ENCODE assay signal across 22 cellular contexts in the genomic region with DNA sequence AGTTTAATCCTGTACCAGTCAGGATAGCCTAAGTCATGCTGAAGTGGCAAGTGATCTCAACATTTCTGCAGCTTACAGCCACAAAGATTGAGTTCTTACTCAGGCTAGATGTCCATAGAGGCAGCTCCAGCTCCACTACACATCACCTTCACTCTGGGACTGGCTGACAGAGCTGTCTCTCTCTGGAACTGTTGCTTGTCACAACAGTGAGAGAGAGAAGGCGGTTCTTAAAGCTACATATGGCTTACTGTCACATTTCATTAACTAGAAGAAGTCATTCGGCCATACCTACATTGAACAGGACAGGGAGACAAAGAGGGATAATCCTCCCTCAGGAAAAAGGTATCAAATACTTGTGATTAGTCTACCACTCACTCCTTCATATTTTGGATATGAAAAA.
"Had no signal": no experiment of that assay in that cellular context is flagged by ENCODE, and none has a peak within 500 bp of the region (broad histone marks: within the 10 kb centered on the region; RNA-seq: fewer than 3 reads in every experiment).

No MANE protein-coding gene starts in this region.

- DNase-seq: effector memory CD4-positive, alpha-beta T cell; foreskin keratinocyte; heart left ventricle; left cardiac atrium; left lung; mesenchymal stem cell; mucosa of descending colon; naive B cell; right cardiac atrium; sigmoid colon; stimulated activated CD4-positive, alpha-beta T cell treated with anti-CD3 and anti-CD28 coated beads, Interleukin-2, amount 100 ng/mL, for 24 hours; stimulated activated CD4-positive, alpha-beta T cell treated with anti-CD3 and anti-CD28 coated beads, Interleukin-4, amount 100 ng/mL, for 24 hours; stimulated activated naive CD8-positive, alpha-beta T cell treated with anti-CD3 and anti-CD28 coated beads, Interleukin-15, Interleukin-2, amounts not matched to agents 100 U/mL and 50 U/mL, for 24 hours; testis; tibial artery had no signal

- H3K27me3 ChIP-seq: esophagus muscularis mucosa, foreskin keratinocyte, gastroesophageal sphincter, heart left ventricle, hepatocyte, left lung, neutrophil, sigmoid colon, testis, tibial artery had no signal

- ATAC-seq: foreskin keratinocyte; gastroesophageal sphincter; heart left ventricle; left cardiac atrium; left lung; mucosa of descending colon; natural killer cell treated with Interleukin-12 subunit alpha and Interleukin-12 subunit beta and Interleukin-15 and Interleukin-18, amount 100 ng/mL, for 72 hours; right cardiac atrium; stimulated activated effector memory CD8-positive, alpha-beta T cell treated with anti-CD3 and anti-CD28 coated beads, Interleukin-12 subunit alpha, Interleukin-12 subunit beta, amount 100 ng/mL, for 72 hours; stimulated activated naive CD8-positive, alpha-beta T cell treated with anti-CD3 and anti-CD28 coated beads, Interleukin-15, Interleukin-2, amounts not matched to agents 100 U/mL and 50 U/mL, for 24 hours had no signal

- H3K4me3 ChIP-seq: esophagus muscularis mucosa, gastroesophageal sphincter, heart left ventricle, hepatocyte, left lung, mucosa of descending colon, sigmoid colon, testis, tibial artery had no signal

- H2AFZ ChIP-seq: hepatocyte, parathyroid adenoma had no signal

- H3K79me2 ChIP-seq: hepatocyte, parathyroid adenoma had no signal

- H3K4me2 ChIP-seq: hepatocyte had no signal

- H3K36me3 ChIP-seq: esophagus muscularis mucosa, gastroesophageal sphincter, heart left ventricle, left lung, neutrophil, sigmoid colon, tibial artery had no signal

- H3K27ac ChIP-seq: esophagus muscularis mucosa, foreskin keratinocyte, gastroesophageal sphincter, heart left ventricle, hepatocyte, left lung, neutrophil, parathyroid adenoma, sigmoid colon, testis, tibial artery had no signal

- H3K9ac ChIP-seq: parathyroid adenoma had no signal

- H3K9me3 ChIP-seq: esophagus muscularis mucosa, gastroesophageal sphincter, heart left ventricle, left lung, mucosa of descending colon, neutrophil, sigmoid colon, testis, tibial artery had no signal
